8 cellular contexts compared by ENCODE assay signal in the genomic region with DNA sequence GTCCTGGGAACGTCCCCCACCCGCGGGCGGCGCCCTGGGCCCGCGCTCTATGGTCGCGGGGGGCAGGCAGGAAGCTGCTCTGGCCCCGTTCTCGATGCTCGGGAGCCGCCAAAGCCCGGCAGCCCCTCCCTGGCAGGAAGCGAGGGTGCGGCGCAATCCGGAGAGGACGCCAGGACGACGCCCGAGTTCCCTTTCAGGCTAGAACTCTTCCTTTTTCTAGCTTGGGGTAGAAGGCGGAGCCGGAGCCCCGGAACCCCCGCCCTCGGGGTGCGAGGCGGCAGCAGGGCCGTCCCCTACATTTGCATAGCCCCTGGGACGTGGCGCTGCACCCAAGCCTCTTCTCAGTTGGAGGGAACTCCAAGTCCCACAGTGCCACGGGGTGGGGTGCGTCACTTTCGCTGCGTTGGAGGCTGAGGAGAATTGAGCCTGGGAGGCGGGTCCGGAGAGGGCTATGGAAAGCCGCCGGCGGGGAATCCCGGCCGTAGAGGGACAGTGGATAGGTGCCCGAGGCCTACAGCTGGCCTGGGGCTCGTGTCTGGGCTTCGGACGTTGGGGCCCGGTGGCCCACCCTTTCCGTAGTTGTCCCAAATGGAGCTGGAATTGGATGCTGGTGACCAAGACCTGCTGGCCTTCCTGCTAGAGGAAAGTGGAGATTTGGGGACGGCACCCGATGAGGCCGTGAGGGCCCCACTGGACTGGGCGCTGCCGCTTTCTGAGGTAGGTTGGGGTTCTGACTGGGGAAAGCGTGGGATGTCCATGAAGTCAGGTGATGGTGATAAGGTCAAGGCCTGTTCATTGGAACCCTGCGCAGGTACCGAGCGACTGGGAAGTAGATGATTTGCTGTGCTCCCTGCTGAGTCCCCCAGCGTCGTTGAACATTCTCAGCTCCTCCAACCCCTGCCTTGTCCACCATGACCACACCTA.
DNase-seq lines count a peak whose midpoint lies in the region; ATAC-seq and FAIRE-seq lines count a peak whose summit lies in the region.

A gene with protein sequence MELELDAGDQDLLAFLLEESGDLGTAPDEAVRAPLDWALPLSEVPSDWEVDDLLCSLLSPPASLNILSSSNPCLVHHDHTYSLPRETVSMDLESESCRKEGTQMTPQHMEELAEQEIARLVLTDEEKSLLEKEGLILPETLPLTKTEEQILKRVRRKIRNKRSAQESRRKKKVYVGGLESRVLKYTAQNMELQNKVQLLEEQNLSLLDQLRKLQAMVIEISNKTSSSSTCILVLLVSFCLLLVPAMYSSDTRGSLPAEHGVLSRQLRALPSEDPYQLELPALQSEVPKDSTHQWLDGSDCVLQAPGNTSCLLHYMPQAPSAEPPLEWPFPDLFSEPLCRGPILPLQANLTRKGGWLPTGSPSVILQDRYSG (plus strand): TSS at position 482 of the 924 bp plus-strand sequence. CDS start 107 bp downstream, at position 589.
A gene with protein sequence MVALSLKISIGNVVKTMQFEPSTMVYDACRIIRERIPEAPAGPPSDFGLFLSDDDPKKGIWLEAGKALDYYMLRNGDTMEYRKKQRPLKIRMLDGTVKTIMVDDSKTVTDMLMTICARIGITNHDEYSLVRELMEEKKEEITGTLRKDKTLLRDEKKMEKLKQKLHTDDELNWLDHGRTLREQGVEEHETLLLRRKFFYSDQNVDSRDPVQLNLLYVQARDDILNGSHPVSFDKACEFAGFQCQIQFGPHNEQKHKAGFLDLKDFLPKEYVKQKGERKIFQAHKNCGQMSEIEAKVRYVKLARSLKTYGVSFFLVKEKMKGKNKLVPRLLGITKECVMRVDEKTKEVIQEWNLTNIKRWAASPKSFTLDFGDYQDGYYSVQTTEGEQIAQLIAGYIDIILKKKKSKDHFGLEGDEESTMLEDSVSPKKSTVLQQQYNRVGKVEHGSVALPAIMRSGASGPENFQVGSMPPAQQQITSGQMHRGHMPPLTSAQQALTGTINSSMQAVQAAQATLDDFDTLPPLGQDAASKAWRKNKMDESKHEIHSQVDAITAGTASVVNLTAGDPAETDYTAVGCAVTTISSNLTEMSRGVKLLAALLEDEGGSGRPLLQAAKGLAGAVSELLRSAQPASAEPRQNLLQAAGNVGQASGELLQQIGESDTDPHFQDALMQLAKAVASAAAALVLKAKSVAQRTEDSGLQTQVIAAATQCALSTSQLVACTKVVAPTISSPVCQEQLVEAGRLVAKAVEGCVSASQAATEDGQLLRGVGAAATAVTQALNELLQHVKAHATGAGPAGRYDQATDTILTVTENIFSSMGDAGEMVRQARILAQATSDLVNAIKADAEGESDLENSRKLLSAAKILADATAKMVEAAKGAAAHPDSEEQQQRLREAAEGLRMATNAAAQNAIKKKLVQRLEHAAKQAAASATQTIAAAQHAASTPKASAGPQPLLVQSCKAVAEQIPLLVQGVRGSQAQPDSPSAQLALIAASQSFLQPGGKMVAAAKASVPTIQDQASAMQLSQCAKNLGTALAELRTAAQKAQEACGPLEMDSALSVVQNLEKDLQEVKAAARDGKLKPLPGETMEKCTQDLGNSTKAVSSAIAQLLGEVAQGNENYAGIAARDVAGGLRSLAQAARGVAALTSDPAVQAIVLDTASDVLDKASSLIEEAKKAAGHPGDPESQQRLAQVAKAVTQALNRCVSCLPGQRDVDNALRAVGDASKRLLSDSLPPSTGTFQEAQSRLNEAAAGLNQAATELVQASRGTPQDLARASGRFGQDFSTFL (N-terminal part only) (minus strand): TSS at position 11 of the 924 bp plus-strand sequence. CDS start 6,501 bp downstream, outside the sequence.

- H3K27me3 ChIP-seq in BLaER1 treated with 17β-estradiol and CSF1 and Interleukin-3, amounts not matched to agents 10 nM and 100 nM: no peaks in the 10 kb centered on the region
- no peaks in the 10 kb centered on the region for H3K27me3 ChIP-seq in layer of hippocampus (ENCODE audit: control insufficient read depth, insufficient read depth, low read length)

- H3K27ac ChIP-seq in BLaER1 treated with 17β-estradiol and CSF1 and Interleukin-3, amounts not matched to agents 10 nM and 100 nM: peak within 1 kb of the TSS; percentile 77 to 91 (median 88)
- peak within 1 kb of the TSS; percentile 91 for H3K27ac ChIP-seq in layer of hippocampus (ENCODE audit: low read depth, low read length)

- H3K9me3 ChIP-seq in BLaER1 treated with 17β-estradiol and CSF1 and Interleukin-3, amounts not matched to agents 10 nM and 100 nM (replicated peaks in 1 of 11): no peaks in the 10 kb centered on the region

- peak within 1 kb of the TSS; percentile 85 to 93 (median 91) for H3K9ac ChIP-seq in BLaER1 treated with 17β-estradiol and CSF1 and Interleukin-3, amounts not matched to agents 10 nM and 100 nM

- peak within 1 kb of the TSS; percentile 94 to 100 (median 98) for H3K4me2 ChIP-seq in BLaER1 treated with 17β-estradiol and CSF1 and Interleukin-3, amounts not matched to agents 10 nM and 100 nM

- peak within 1 kb of the TSS; percentile 73 to 94 (median 81) for H3K4me3 ChIP-seq in BLaER1 treated with 17β-estradiol and CSF1 and Interleukin-3, amounts not matched to agents 10 nM and 100 nM

- H4K20me1 ChIP-seq in BLaER1 treated with 17β-estradiol and CSF1 and Interleukin-3, amounts not matched to agents 10 nM and 100 nM: peaks cover 22 to 65% (median 39%) of the 10 kb centered on the region in 11 experiments

- ATAC-seq in GM19324 (IDR thresholded peaks at IDR 0.05; ENCODE audit: low FRiP score, unreplicated experiment) (peak; percentile 85), HG03469 (IDR thresholded peaks at IDR 0.05; ENCODE audit: unreplicated experiment) (peak; percentile 69)

- peak; percentile 97 to 99 for DNase-seq in NCI-H526 (lab: John Stamatoyannopoulos, UW)
- DNase-seq in activated CD4-positive, alpha-beta T cell treated with anti-CD3 and anti-CD28 coated beads for 48 hours: peak; percentile 98
- peak; percentile 98 for DNase-seq in stimulated activated CD4-positive, alpha-beta T cell treated with anti-CD3 and anti-CD28 coated beads, Interleukin-1b, Interleukin-23, amount 100 ng/mL, for 48 hours

- FAIRE-seq in colon (lab: Jason Lieb, UNC): peak; percentile 33

- H3K36me3 ChIP-seq in BLaER1 treated with 17β-estradiol and CSF1 and Interleukin-3, amounts not matched to agents 10 nM and 100 nM: peaks cover 20 to 46% (median 31%) of the 10 kb centered on the region in 11 experiments

- H3K4me1 ChIP-seq in BLaER1 treated with 17β-estradiol and CSF1 and Interleukin-3, amounts not matched to agents 10 nM and 100 nM: peaks cover 54 to 76% (median 67%) of the 10 kb centered on the region in 10 experiments

Comparison
In these comparisons a context has a peak if more than half of its experiments do, and no peak if none do; other contexts are left out.
1. Peak in every context shown above with its lines: DNase-seq, ATAC-seq, H3K4me3 ChIP-seq and H3K27ac ChIP-seq.